ENCODE assay signal across 8 cellular contexts in genomic region chr11:34243620-34244493, GRCh38.
A peak's percentile ranks its signal among the peaks of the same experiment; 100 is the strongest.
DNase-seq lines count a peak whose midpoint lies in the region; ATAC-seq, FAIRE-seq and TF ChIP-seq lines count a peak whose summit lies in the region.

No MANE protein-coding gene starts in this region.

- TF ChIP-seq CTCF in RWPE1 (conservative IDR thresholded peaks at IDR 0.05; ENCODE audit: low read depth) (no peak), endodermal cell (conservative IDR thresholded peaks at IDR 0.05) (no peak)

- H3K9me3 ChIP-seq in endodermal cell (ENCODE audit: control insufficient read depth, low read length), result no peaks in the 10 kb centered on the region
- no peaks in the 10 kb centered on the region for H3K9me3 ChIP-seq in small intestine (ENCODE audit: control insufficient read depth, low read depth)

- CTCF ChIA-PET in RWPE1 (lab: Yijun Ruan, JAX), result no interaction called here

- H3K27me3 ChIP-seq in endodermal cell (ENCODE audit: control insufficient read depth, insufficient read depth, low read length, poor library complexity, severe bottlenecking) (peaks cover 16% of the 10 kb centered on the region), small intestine (ENCODE audit: control insufficient read depth in 2 of 2, insufficient read depth in 2 of 2, low read length in 2 of 2) (no peaks in the 10 kb centered on the region)

- peak overlapping the region; percentile 21 for H3K9ac ChIP-seq in endodermal cell (ENCODE audit: extremely low read depth, low read length, poor library complexity, severe bottlenecking)

- DNase-seq in stimulated activated CD4-positive, alpha-beta T cell treated with anti-CD3 and anti-CD28 coated beads, Interleukin-12 subunit alpha, Interleukin-12 subunit beta, amount 100 ng/mL, for 48 hours (ENCODE audit: low read depth in 2 of 3, low spot score in 1 of 3), result peak in 2 of 3 donors; percentile 38 to 40
- DNase-seq in stimulated activated CD4-positive, alpha-beta T cell treated with anti-CD3 and anti-CD28 coated beads, Interleukin-12 subunit alpha, Interleukin-12 subunit beta, amount 100 ng/mL, for 4 hours, result no peak
- DNase-seq in RWPE1 (ENCODE audit: low spot score) (peak; percentile 93), endodermal cell (peak; percentile 69), small intestine (peak; percentile 99), NCI-H2171 treated with DMSO at 0.1 percent for 48 hours (lab: John Stamatoyannopoulos, UW) (no peak), NCI-H1436 (lab: John Stamatoyannopoulos, UW) (no peak)

- H3K36me3 ChIP-seq in endodermal cell (ENCODE audit: control insufficient read depth, insufficient read depth, low read length) (no peaks in the 10 kb centered on the region), small intestine (ENCODE audit: control insufficient read depth in 2 of 2, insufficient read depth in 2 of 2, low read length in 2 of 2) (no peaks in the 10 kb centered on the region)

- H3K4me3 Mint-ChIP-seq in endodermal cell, result no peak overlapping the region

- ATAC-seq in HG02938 (IDR thresholded peaks at IDR 0.05; ENCODE audit: unreplicated experiment), result peak; percentile 71

- no peak for FAIRE-seq in small intestine (lab: Jason Lieb, UNC)

- peak overlapping the region; percentile 76 for H3K27ac Mint-ChIP-seq in endodermal cell

- H3K27ac ChIP-seq in RWPE1, result peak overlapping the region; percentile 74
- peak overlapping the region; percentile 29 for H3K27ac ChIP-seq in endodermal cell (ENCODE audit: low read depth, low read length)
- H3K27ac ChIP-seq in small intestine (ENCODE audit: low read depth in 1 of 2, low read length in 1 of 2), result peak overlapping the region; percentile 96

- H3K4me1 Mint-ChIP-seq in endodermal cell, result peaks cover 44% of the 10 kb centered on the region

- 78 to 83% methylated on average over 4 to 7 of the region's 7 CpGs for WGBS in endodermal cell (ENCODE audit: insufficient coverage in 1 of 2, insufficient read length in 1 of 2), 2 experiments
- WGBS in small intestine, 3 donors, result 9 to 46% (median 18%) methylated on average over 7 of the region's 7 CpGs

- H3K4me1 ChIP-seq in endodermal cell (ENCODE audit: control insufficient read depth, insufficient read depth, low read length) (peaks cover 34% of the 10 kb centered on the region), small intestine (ENCODE audit: control insufficient read depth in 2 of 2, insufficient read depth in 1 of 2, low read depth in 1 of 2, low read length in 1 of 2) (peaks cover 9 to 13% of the 10 kb centered on the region in 2 donors)

- POLR2A ChIA-PET in RWPE1 (lab: Yijun Ruan, JAX; ENCODE audit: low non-redundant PET), result no interaction called here

- H3K36me3 Mint-ChIP-seq in endodermal cell (ENCODE audit: low read depth), result no peaks in the 10 kb centered on the region

- H3K27me3 Mint-ChIP-seq in endodermal cell (ENCODE audit: insufficient read depth), result peaks cover 55% of the 10 kb centered on the region

- no peak overlapping the region for H3K4me3 ChIP-seq in endodermal cell (ENCODE audit: low read length)
- H3K4me3 ChIP-seq in small intestine (ENCODE audit: low read depth in 1 of 2, low read length in 2 of 2), result peak overlapping the region in 1 of 2 donors; percentile 4

- H3K9me3 Mint-ChIP-seq in endodermal cell, result no peaks in the 10 kb centered on the region

Comparison
In these comparisons a context has a peak if more than half of its experiments do, and no peak if none do; other contexts are left out.
1. DNase-seq: peak in stimulated activated CD4-positive, alpha-beta T cell treated with anti-CD3 and anti-CD28 coated beads, Interleukin-12 subunit alpha, Interleukin-12 subunit beta, amount 100 ng/mL, for 48 hours (2 of 3), RWPE1 (single experiment), endodermal cell (single experiment) and small intestine (single experiment); none in stimulated activated CD4-positive, alpha-beta T cell treated with anti-CD3 and anti-CD28 coated beads, Interleukin-12 subunit alpha, Interleukin-12 subunit beta, amount 100 ng/mL, for 4 hours (single experiment), NCI-H2171 treated with DMSO at 0.1 percent for 48 hours (single experiment) and NCI-H1436 (single experiment).
2. H3K27ac ChIP-seq: peak in every context shown above with its lines; median percentile 96 in small intestine; 74 in RWPE1; 29 in endodermal cell.